Comparison of ENCODE assay signal across 20 cellular contexts in genomic region chr1:59397459-59397858, GRCh38.
DNase-seq lines count a peak whose midpoint lies in the region; ATAC-seq and TF ChIP-seq lines count a peak whose summit lies in the region.
"Had no signal": no experiment of that assay in that cellular context is flagged by ENCODE, and none has a peak within 500 bp of the region (broad histone marks: within the 10 kb centered on the region; RNA-seq: fewer than 3 reads in every experiment).

No MANE protein-coding gene starts in this region.

- intact Hi-C loops in left colon (cut with DNase I, micrococcal nuclease) (no loop called here), psoas muscle (cut with DNase I) (loop anchor here in 1 of 2 donors (10.0 kb wide), 1 partner anchor 297 kb away; no protein-coding TSS in a partner anchor), posterior vena cava (cut with DNase I) (loop anchor here in 1 of 2 donors (10.0 kb wide), 1 partner anchor 103 kb away; the partner anchor contains the start of gene FGGY)

- H3K9me3 ChIP-seq in HEK293 (ENCODE audit: control insufficient read depth, insufficient read depth, low read depth, low read length) (no peaks in the 10 kb centered on the region), psoas muscle (no peaks in the 10 kb centered on the region), MG63 (no peaks in the 10 kb centered on the region)
- H3K9me3 ChIP-seq: BE2C, Peyer's patch, SJSA1 had no signal

- TF ChIP-seq CTCF in HEK293 (tag by site-specific recombination; IDR thresholded peaks at IDR 0.05) (no peak), psoas muscle (IDR thresholded peaks at IDR 0.05) (no peak)

- CTCF ChIA-PET in HEK293 (lab: Yijun Ruan, JAX) = no interaction called here

- DNase-seq in NCI-H2029 treated with DMSO at 0.1 percent for 48 hours (lab: John Stamatoyannopoulos, UW) (peak; percentile 70), left colon (peak in 1 of 2 donors; percentile 12), psoas muscle (no peak), MG63 (no peak), posterior vena cava (ENCODE audit: low spot score) (no peak), DMS79 (lab: John Stamatoyannopoulos, UW) (no peak), activated gamma-delta T cell (lab: John Stamatoyannopoulos, UW) (no peak)
- DNase-seq: BE2C, DND-41, Kasumi-1, NCI-H1048, NCI-H1436, NCI-H187 treated with DMSO at 0.1 percent for 48 hours, NCI-H2171, NCI-H345, NCI-H526 treated with DMSO at 0.1 percent for 48 hours, Peyer's patch had no signal

- ATAC-seq in left colon (peak; percentile 74), psoas muscle (no peak)
- ATAC-seq: GM12878 had no signal

- H3K36me3 ChIP-seq in HEK293 (ENCODE audit: control insufficient read depth in 2 of 2, insufficient read depth in 1 of 2, low read length in 2 of 2) (no peaks in the 10 kb centered on the region), psoas muscle (ENCODE audit: insufficient read depth in 1 of 2, low read depth in 1 of 2) (no peaks in the 10 kb centered on the region), MG63 (no peaks in the 10 kb centered on the region)
- H3K36me3 ChIP-seq: BE2C, Peyer's patch, SJSA1 had no signal

- H3K27ac ChIP-seq in HEK293 (ENCODE audit: extremely low read depth, low read depth, low read length) = no peak overlapping the region
- peak overlapping the region; percentile 93 for H3K27ac ChIP-seq in psoas muscle
- H3K27ac ChIP-seq: Peyer's patch, SJSA1 had no signal

- no peak overlapping the region for H3K4me3 ChIP-seq in HEK293 (ENCODE audit: low read depth, low read length)
- peak overlapping the region; percentile 42 for H3K4me3 ChIP-seq in psoas muscle
- no peak overlapping the region for H3K4me3 ChIP-seq in MG63
- H3K4me3 ChIP-seq: GM12878, Peyer's patch, SJSA1 had no signal

- H3K4me1 ChIP-seq in HEK293 (ENCODE audit: control insufficient read depth, insufficient read depth, low read length) = peaks cover 18% of the 10 kb centered on the region
- H3K4me1 ChIP-seq in psoas muscle = peaks cover 50% of the 10 kb centered on the region
- H3K4me1 ChIP-seq: BE2C, Peyer's patch had no signal

- H3K27me3 ChIP-seq in psoas muscle (ENCODE audit: insufficient read depth in 3 of 3, low read length in 2 of 3) = no peaks in the 10 kb centered on the region
- no peaks in the 10 kb centered on the region for H3K27me3 ChIP-seq in MG63
- H3K27me3 ChIP-seq: BE2C, Peyer's patch, SJSA1 had no signal

- POLR2A ChIA-PET in HEK293 (lab: Yijun Ruan, JAX) = no interaction called here

- WGBS in psoas muscle, 3 donors = 33 to 56% (median 44%) methylated on average over 3 of the region's 3 CpGs

TF ChIP-seq in HEK293, 187 proteins besides CTCF, POLR2A, EP300 and RAD21:
- peak; percentile 89 for TF ChIP-seq EGR2 (tag by site-specific recombination; IDR thresholded peaks at IDR 0.05; ENCODE audit: low read depth)
- peak; percentile 89 for TF ChIP-seq ZFHX2 (tag by site-specific recombination; conservative IDR thresholded peaks at IDR 0.05)
- TF ChIP-seq SETDB1 (IDR thresholded peaks at IDR 0.05; ENCODE audit: insufficient read length, low read length) = no peak
- TF ChIP-seq MYNN (tag by site-specific recombination; IDR thresholded peaks at IDR 0.05; ENCODE audit: borderline replicate concordance) = no peak
- peak; percentile 79 for TF ChIP-seq KLF1 (tag by site-specific recombination; IDR thresholded peaks at IDR 0.05)
